13 cellular contexts compared by ENCODE assay signal in genomic region chr2:230205034-230205433, GRCh38.
DNase-seq lines count a peak whose midpoint lies in the region; ATAC-seq and TF ChIP-seq lines count a peak whose summit lies in the region.
"Had no signal": no experiment of that assay in that cellular context is flagged by ENCODE, and none has a peak within 500 bp of the region (broad histone marks: within the 10 kb centered on the region; RNA-seq: fewer than 3 reads in every experiment).

No MANE protein-coding gene starts in this region.

- H3K9me3 Mint-ChIP-seq in stimulated activated naive CD8-positive, alpha-beta T cell treated with anti-CD3 and anti-CD28 coated beads, Interleukin-15, Interleukin-2, amounts not matched to agents 100 ng/mL and 50 ng/mL, for 24 hours = no peaks in the 10 kb centered on the region

- peaks cover 19% of the 10 kb centered on the region for H3K36me3 Mint-ChIP-seq in stimulated activated naive CD8-positive, alpha-beta T cell treated with anti-CD3 and anti-CD28 coated beads, Interleukin-15, Interleukin-2, amounts not matched to agents 100 ng/mL and 50 ng/mL, for 24 hours (ENCODE audit: low read depth)

- in situ Hi-C loops in GM13976 (cut with MboI; ENCODE audit: low sequenced_read_pairs, unreplicated experiment) = loop anchor here (10.0 kb wide), 2 partner anchors 210 to 390 kb away; partner anchors contain the start of gene SP100

- ATAC-seq in stimulated activated naive CD8-positive, alpha-beta T cell treated with anti-CD3 and anti-CD28 coated beads, Interleukin-15, Interleukin-2, amounts not matched to agents 100 U/mL and 50 U/mL, for 24 hours = no peak
- peak; percentile 42 for ATAC-seq in HG02938 (IDR thresholded peaks at IDR 0.05; ENCODE audit: unreplicated experiment)
- ATAC-seq in HG02610 (IDR thresholded peaks at IDR 0.05; ENCODE audit: unreplicated experiment) = no peak

- no peak for TF ChIP-seq CTCF in GM13976 (IDR thresholded peaks at IDR 0.05; ENCODE audit: borderline replicate concordance, control extremely low read depth, extremely low read depth, insufficient read depth, missing control alignments)

- H3K4me1 Mint-ChIP-seq in stimulated activated naive CD8-positive, alpha-beta T cell treated with anti-CD3 and anti-CD28 coated beads, Interleukin-15, Interleukin-2, amounts not matched to agents 100 ng/mL and 50 ng/mL, for 24 hours (ENCODE audit: low read depth) = peaks cover 25% of the 10 kb centered on the region

- H3K27ac Mint-ChIP-seq in stimulated activated naive CD8-positive, alpha-beta T cell treated with anti-CD3 and anti-CD28 coated beads, Interleukin-15, Interleukin-2, amounts not matched to agents 100 ng/mL and 50 ng/mL, for 24 hours = peak overlapping the region; percentile 33

- no peaks in the 10 kb centered on the region for H3K27me3 Mint-ChIP-seq in stimulated activated naive CD8-positive, alpha-beta T cell treated with anti-CD3 and anti-CD28 coated beads, Interleukin-15, Interleukin-2, amounts not matched to agents 100 ng/mL and 50 ng/mL, for 24 hours

- no peak for DNase-seq in stimulated activated naive CD8-positive, alpha-beta T cell treated with anti-CD3 and anti-CD28 coated beads, Interleukin-15, Interleukin-2, amounts not matched to agents 100 U/mL and 50 U/mL, for 24 hours
- DNase-seq in OCI-M1 (lab: John Stamatoyannopoulos, UW) (peak; percentile 38), putamen (ENCODE audit: low spot score) (no peak), GM13976 (ENCODE audit: low spot score) (no peak)
- no peak for DNase-seq in activated T-cell treated with anti-CD3 and anti-CD28 coated beads, Interleukin-2, amount 50 U/mL, for 48 hours
- DNase-seq: adrenal gland, HCEC 1CT, mesenchymal stem cell, NCI-H1436 treated with DMSO at 0.1 percent for 48 hours, testis had no signal

- H3K4me3 Mint-ChIP-seq in stimulated activated naive CD8-positive, alpha-beta T cell treated with anti-CD3 and anti-CD28 coated beads, Interleukin-15, Interleukin-2, amounts not matched to agents 100 ng/mL and 50 ng/mL, for 24 hours = no peak overlapping the region
